10 cellular contexts compared by ENCODE assay signal in genomic region chr2:237873382-237873781, GRCh38. TPM values are rescaled to one million over a fixed set of nuclear protein-coding genes. Genes with fewer than 3 reads are reported as not detected.
DNase-seq lines count a peak whose midpoint lies in the region; ATAC-seq and TF ChIP-seq lines count a peak whose summit lies in the region.
"Had no signal": no experiment of that assay in that cellular context is flagged by ENCODE, and none has a peak within 500 bp of the region (broad histone marks: within the 10 kb centered on the region; RNA-seq: fewer than 3 reads in every experiment).

No MANE protein-coding gene starts in this region.

- peaks cover 17% of the 10 kb centered on the region for H3K4me1 Mint-ChIP-seq in type B pancreatic cell (ENCODE audit: unreplicated experiment)

- no peak overlapping the region for H3K27ac Mint-ChIP-seq in type B pancreatic cell
- H3K27ac Mint-ChIP-seq: activated naive CD8-positive, alpha-beta T cell treated with anti-CD3 and anti-CD28 coated beads for 36 hours had no signal

- H3K9ac ChIP-seq in SK-N-MC (ENCODE audit: insufficient read length), result no peak overlapping the region

- TF ChIP-seq POLR2A in spleen (IDR thresholded peaks at IDR 0.05), result no peak

- H3K4me3 ChIP-seq in SK-N-MC (peak overlapping the region; percentile 45; the same call in 1 of the 2 replicates), spleen (no peak overlapping the region)

- peaks cover 16% of the 10 kb centered on the region for H3K4me1 ChIP-seq in foreskin keratinocyte
- peaks cover 0 to 23% (median 4%) of the 10 kb centered on the region in 6 donors for H3K4me1 ChIP-seq in spleen

- ATAC-seq in foreskin keratinocyte, result peak; percentile 86

- TF ChIP-seq CTCF in foreskin keratinocyte (conservative IDR thresholded peaks at IDR 0.05), result peak; percentile 14
- TF ChIP-seq CTCF in spleen (IDR thresholded peaks at IDR 0.05 in 8 of 11, conservative IDR thresholded peaks at IDR 0.05 in 3 of 11), result no peak
- no peak for TF ChIP-seq CTCF in type B pancreatic cell (conservative IDR thresholded peaks at IDR 0.05)

- no peaks in the 10 kb centered on the region for H3K9me3 Mint-ChIP-seq in type B pancreatic cell
- H3K9me3 Mint-ChIP-seq: activated naive CD8-positive, alpha-beta T cell treated with anti-CD3 and anti-CD28 coated beads for 36 hours had no signal

- no peaks in the 10 kb centered on the region for H3K9me3 ChIP-seq in SK-N-MC (ENCODE audit: low read depth, low read length)
- H3K9me3 ChIP-seq in spleen, result no peaks in the 10 kb centered on the region

- H3K27ac ChIP-seq in SK-N-MC (peak overlapping the region; percentile 73), foreskin keratinocyte (peak overlapping the region; percentile 18), spleen (no peak overlapping the region)

- H3K36me3 ChIP-seq in SK-N-MC (ENCODE audit: insufficient read depth, low read length) (no peaks in the 10 kb centered on the region; the same call in 1 of the 2 replicates), spleen (no peaks in the 10 kb centered on the region)

- intact Hi-C loops in spleen (cut with DNase I; ENCODE audit: low total_unique reads), result no loop called here

- peaks cover 13% of the 10 kb centered on the region for H3K27me3 Mint-ChIP-seq in type B pancreatic cell

- no peak overlapping the region for H3K4me3 Mint-ChIP-seq in type B pancreatic cell
- H3K4me3 Mint-ChIP-seq: activated naive CD8-positive, alpha-beta T cell treated with anti-CD3 and anti-CD28 coated beads for 36 hours had no signal

- WGBS in spleen, 5 donors, result 36 to 46% (median 45%) methylated on average over 11 of the region's 11 CpGs

- DNase-seq in activated CD4-positive, alpha-beta T cell treated with anti-CD3 and anti-CD28 coated beads for 48 hours, result peak; percentile 29
- DNase-seq in activated CD4-positive, alpha-beta T cell treated with anti-CD3 and anti-CD28 coated beads for 4 hours, result no peak
- DNase-seq in SK-N-MC (ENCODE audit: low read depth, low spot score), result no peak
- peak; percentile 71 to 89 for DNase-seq in foreskin keratinocyte
- peak; percentile 43 for DNase-seq in spleen
- DNase-seq in type B pancreatic cell (ENCODE audit: extremely low spot score, unreplicated experiment), result no peak
- DNase-seq in NCI-H1105 (lab: John Stamatoyannopoulos, UW), result no peak
- no peak for DNase-seq in NCI-H1048 (lab: John Stamatoyannopoulos, UW)
- DNase-seq: activated naive CD8-positive, alpha-beta T cell treated with anti-CD3 and anti-CD28 coated beads for 36 hours; central memory CD4-positive, alpha-beta T cell had no signal

- no peaks in the 10 kb centered on the region for H3K27me3 ChIP-seq in foreskin keratinocyte
- peaks cover 0 to 58% (median 0%) of the 10 kb centered on the region in 7 donors for H3K27me3 ChIP-seq in spleen (replicated peaks in 1 of 7)

- H3K36me3 Mint-ChIP-seq in type B pancreatic cell, result peaks cover 3% of the 10 kb centered on the region
- H3K36me3 Mint-ChIP-seq: activated naive CD8-positive, alpha-beta T cell treated with anti-CD3 and anti-CD28 coated beads for 36 hours had no signal

RNA-seq across cellular contexts. Expression of gene RAMP1, which starts 14.0 kb away (rescaled TPM):
- total RNA-seq in foreskin keratinocyte, result 3.4 and 4.3 TPM in 2 replicates
- 5.4 and 7.4 TPM in 2 replicates for polyA plus RNA-seq in foreskin keratinocyte
- total RNA-seq in spleen, result 10 to 100 TPM in 2 of 7 donors, 1 to 10 TPM in 5; 4.5 to 11.0 (median 8.2) TPM
- polyA plus RNA-seq in spleen, result 10 to 100 TPM; 19.6 to 44.5 (median 24.5) TPM
- total RNA-seq in type B pancreatic cell (ENCODE audit: low replicate concordance), result 11.3 and 23.8 TPM in 2 replicates

Comparison
In these comparisons a context has a peak if more than half of its experiments do, and no peak if none do; other contexts are left out.
1. DNase-seq: peak in activated CD4-positive, alpha-beta T cell treated with anti-CD3 and anti-CD28 coated beads for 48 hours (single experiment), foreskin keratinocyte (2 of 2) and spleen (single experiment); none in activated CD4-positive, alpha-beta T cell treated with anti-CD3 and anti-CD28 coated beads for 4 hours (0 of 2), SK-N-MC (single experiment), type B pancreatic cell (single experiment), NCI-H1105 (single experiment) and NCI-H1048 (single experiment).
2. H3K27ac ChIP-seq: peak in SK-N-MC (single experiment) and foreskin keratinocyte (single experiment); none in spleen (0 of 8).